Comparison of ENCODE assay signal across 8 cellular contexts in genomic region chr1:41432481-41433280, GRCh38. TPM values are rescaled to one million over a fixed set of nuclear protein-coding genes. Genes with fewer than 3 reads are reported as not detected.
A peak's percentile ranks its signal among the peaks of the same experiment; 100 is the strongest.
DNase-seq lines count a peak whose midpoint lies in the region; ATAC-seq and TF ChIP-seq lines count a peak whose summit lies in the region.

No MANE protein-coding gene starts in this region.

- H3K4me1 ChIP-seq in KMS-11 (ENCODE audit: low read depth, poor library complexity, severe bottlenecking) (peaks cover 33% of the 10 kb centered on the region), ovary (ENCODE audit: insufficient read depth) (peaks cover 12% of the 10 kb centered on the region), thoracic aorta (ENCODE audit: control insufficient read depth in 1 of 2, low read depth in 2 of 2) (peaks cover 17 to 40% of the 10 kb centered on the region in 2 donors)

- 3 to 23% (median 8%) methylated on average over 15 to 17 of the region's 17 CpGs for WGBS in ovary, 3 donors

- H4K20me1 ChIP-seq in KMS-11 (ENCODE audit: insufficient read depth) = no peaks in the 10 kb centered on the region

- no peaks in the 10 kb centered on the region for H3K9me3 ChIP-seq in ovary
- H3K9me3 ChIP-seq in thoracic aorta = no peaks in the 10 kb centered on the region

- H3K4me3 ChIP-seq in KMS-11 (IDR thresholded peaks at IDR 0.05; ENCODE audit: insufficient read depth, low read depth, low read length) (no peak overlapping the region), ovary (no peak overlapping the region), thoracic aorta (peak overlapping the region; percentile 36)

- H3K27me3 ChIP-seq in KMS-11 (ENCODE audit: insufficient read depth, low read depth) = no peaks in the 10 kb centered on the region; the same call in 1 of the 2 replicates
- no peaks in the 10 kb centered on the region for H3K27me3 ChIP-seq in ovary
- H3K27me3 ChIP-seq in thoracic aorta (replicated peaks; ENCODE audit: insufficient read depth) = no peaks in the 10 kb centered on the region

- no peak for TF ChIP-seq EP300 in ovary (IDR thresholded peaks at IDR 0.05)

- H2AFZ ChIP-seq in KMS-11 (ENCODE audit: low read depth) = peak overlapping the region; percentile 5; the same call in 1 of the 2 replicates

- peak; percentile 94 for DNase-seq in GM03348 (ENCODE audit: low spot score)
- DNase-seq in SK-N-DZ (ENCODE audit: low spot score) = peak; percentile 56
- peak; percentile 34 to 66 (median 49) for DNase-seq in activated naive CD4-positive, alpha-beta T cell (lab: John Stamatoyannopoulos, UW)
- peak; percentile 94 for DNase-seq in glomerular visceral epithelial cell (ENCODE audit: extremely low spot score)
- DNase-seq in ovary = peak; percentile 69 to 88 (median 80)
- DNase-seq in thoracic aorta (ENCODE audit: low spot score) = peak; percentile 63

- H3K27ac ChIP-seq in KMS-11 = no peak overlapping the region
- no peak overlapping the region for H3K27ac ChIP-seq in ovary
- H3K27ac ChIP-seq in thoracic aorta = peak overlapping the region; percentile 46 to 59

- intact Hi-C loops in ovary (cut with DNase I) = no loop called here

- no peaks in the 10 kb centered on the region for H3K79me2 ChIP-seq in KMS-11 (ENCODE audit: insufficient read depth, low read depth)

- no peak overlapping the region for H3K4me2 ChIP-seq in KMS-11

- no peak overlapping the region for H3K9ac ChIP-seq in KMS-11

- H3K36me3 ChIP-seq in KMS-11 (ENCODE audit: insufficient read depth) (no peaks in the 10 kb centered on the region), ovary (no peaks in the 10 kb centered on the region), thoracic aorta (no peaks in the 10 kb centered on the region)

- ATAC-seq in thoracic aorta (ENCODE audit: insufficient number of reproducible peaks, low FRiP score, low read depth) (peak; percentile 66), HG03469 (IDR thresholded peaks at IDR 0.05; ENCODE audit: unreplicated experiment) (no peak)

- no peak for TF ChIP-seq POLR2A in ovary (IDR thresholded peaks at IDR 0.05)

- TF ChIP-seq CTCF in KMS-11 (conservative IDR thresholded peaks at IDR 0.05; ENCODE audit: low read depth, low read length) (peak; percentile 88), ovary (IDR thresholded peaks at IDR 0.05) (peak; percentile 33 to 88 (median 67)), thoracic aorta (IDR thresholded peaks at IDR 0.05) (peak; percentile 92)

RNA-seq across cellular contexts. Expression of gene EDN2, which starts 51.8 kb away (rescaled TPM):
- not detected in 2 replicates for polyA plus RNA-seq in SK-N-DZ (2014; cell fraction: cytosol; rRNA removed)
- not detected in 2 replicates for polyA plus RNA-seq in SK-N-DZ (2014; cell fraction: nucleus; rRNA removed)
- total RNA-seq in ovary = 10 to 100 TPM in 1 of 7 donors, 1 to 10 TPM in 1, under 1 TPM in 3, not detected in 2; 0.20 to 24.8 (median 0.36) TPM
- polyA plus RNA-seq in ovary = not detected
- not detected for total RNA-seq in thoracic aorta

Comparison
In these comparisons a context has a peak if more than half of its experiments do, and no peak if none do; other contexts are left out.
1. H3K27ac ChIP-seq: peak in thoracic aorta (2 of 2); none in KMS-11 (single experiment) and ovary (0 of 2).
2. Peak in every context shown above with its lines, with median percentiles within 50 percentile points of each other: DNase-seq and CTCF ChIP-seq.